Comparison of ENCODE assay signal across 23 cellular contexts in the genomic region with DNA sequence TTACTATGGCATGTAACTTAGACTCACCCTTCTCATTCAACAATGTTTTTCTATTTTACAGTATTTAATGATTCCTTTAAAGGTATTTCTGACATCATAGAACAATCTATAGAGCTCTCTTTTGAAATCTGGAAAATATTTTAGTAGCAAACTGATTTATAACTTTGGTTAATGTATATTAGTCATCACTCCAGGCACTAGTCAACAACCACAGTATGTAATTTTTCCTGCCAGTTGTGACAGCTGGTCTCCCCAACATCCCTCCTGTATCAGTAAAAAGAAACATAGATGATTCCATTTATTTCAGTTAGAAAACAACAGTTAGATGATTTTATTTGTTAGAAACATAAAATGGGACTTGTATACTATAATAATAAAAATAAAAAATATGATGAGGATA.
"Had no signal": no experiment of that assay in that cellular context is flagged by ENCODE, and none has a peak within 500 bp of the region (broad histone marks: within the 10 kb centered on the region; RNA-seq: fewer than 3 reads in every experiment).

No MANE protein-coding gene starts in this region.

- H3K27ac ChIP-seq: gastroesophageal sphincter, neutrophil, ovary, prostate gland, right atrium auricular region, transverse colon, VCaP had no signal

- FAIRE-seq: urothelium cell line had no signal

- H3K9me3 ChIP-seq: gastroesophageal sphincter, neutrophil, ovary, prostate gland, right atrium auricular region, transverse colon had no signal

- H3K27me3 ChIP-seq: gastroesophageal sphincter, neutrophil, ovary, right atrium auricular region, transverse colon had no signal

- ATAC-seq: activated CD4-positive, CD25-positive, alpha-beta regulatory T cell treated with anti-CD3 and anti-CD28 coated beads, Interleukin-2, amount 50 U/mL, for 24 hours; activated CD8-positive, alpha-beta memory T cell treated with anti-CD3 and anti-CD28 coated beads, Interleukin-2, amount 10 ng/mL, durations not matched to agents 7 days and 5 days; activated CD8-positive, alpha-beta T cell treated with anti-CD3 and anti-CD28 coated beads for 36 hours; gastroesophageal sphincter; left cardiac atrium; stimulated activated naive CD8-positive, alpha-beta T cell treated with anti-CD3 and anti-CD28 coated beads, Interleukin-15, amount 100 ng/mL, for 72 hours had no signal

- H3K4me1 ChIP-seq: prostate gland, right atrium auricular region, transverse colon had no signal

- H3K4me3 ChIP-seq: gastroesophageal sphincter, ovary, prostate gland, right atrium auricular region, transverse colon had no signal

- DNase-seq: activated CD4-positive, alpha-beta T cell treated with anti-CD3 and anti-CD28 coated beads, Interleukin-2, amount 10 ng/mL, durations not matched to agents 24 days and 14 days; activated CD8-positive, alpha-beta memory T cell treated with anti-CD3 and anti-CD28 coated beads, Interleukin-2, amount 10 ng/mL, durations not matched to agents 7 days and 5 days; activated CD8-positive, alpha-beta T cell treated with anti-CD3 and anti-CD28 coated beads for 36 hours; activated effector memory CD4-positive, alpha-beta T cell treated with anti-CD3 and anti-CD28 coated beads, Interleukin-2, amount 50 U/mL, for 16 hours; activated naive CD4-positive, alpha-beta T cell treated with anti-CD3 and anti-CD28 coated beads, Interleukin-2, amount 10 ng/mL, durations not matched to agents 7 days and 5 days; activated T-cell treated with anti-CD3 and anti-CD28 coated beads for 4 hours; effector CD8-positive, alpha-beta T cell; erythroblast; head of caudate nucleus; hypothalamus; islet precursor cell; left cardiac atrium; ovary; stimulated activated CD4-positive, alpha-beta T cell treated with anti-CD3 and anti-CD28 coated beads, Interleukin-4, amount 100 ng/mL, for 4 hours; stimulated activated naive CD8-positive, alpha-beta T cell treated with anti-CD3 and anti-CD28 coated beads, Interleukin-15, amount 100 ng/mL, for 72 hours; transverse colon had no signal

- H3K36me3 ChIP-seq: neutrophil, ovary, prostate gland, right atrium auricular region, transverse colon had no signal
